Comparison of ENCODE assay signal across 8 cellular contexts in the genomic region with DNA sequence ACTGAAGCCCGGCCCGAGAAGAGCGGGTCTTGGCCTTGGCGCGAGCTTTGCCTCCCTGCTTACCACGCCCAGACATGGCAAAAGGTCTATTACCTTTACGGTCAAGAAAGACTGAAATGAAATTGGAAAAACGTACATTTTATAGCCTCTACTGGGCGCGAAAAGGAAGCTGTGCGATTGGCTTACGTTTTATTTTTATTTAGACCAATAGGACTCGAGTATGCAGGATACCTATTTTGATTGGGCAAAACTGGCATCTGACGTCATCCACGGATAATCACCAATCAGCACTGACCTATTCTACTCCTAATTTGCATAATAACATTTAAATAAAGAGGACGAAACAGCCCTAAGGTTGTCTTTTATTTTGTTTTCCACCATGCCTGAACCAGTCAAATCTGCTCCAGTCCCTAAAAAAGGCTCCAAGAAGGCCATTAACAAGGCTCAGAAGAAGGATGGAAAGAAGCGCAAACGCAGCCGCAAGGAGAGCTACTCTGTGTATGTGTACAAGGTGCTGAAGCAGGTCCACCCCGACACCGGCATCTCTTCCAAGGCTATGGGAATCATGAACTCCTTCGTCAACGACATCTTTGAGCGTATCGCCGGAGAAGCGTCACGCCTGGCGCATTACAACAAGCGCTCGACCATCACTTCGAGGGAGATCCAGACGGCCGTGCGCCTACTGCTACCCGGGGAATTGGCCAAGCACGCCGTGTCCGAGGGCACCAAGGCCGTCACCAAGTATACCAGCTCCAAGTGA.
DNase-seq lines count a peak whose midpoint lies in the region; ATAC-seq and TF ChIP-seq lines count a peak whose summit lies in the region.

No MANE protein-coding gene starts in this region.

- H3K4me3 ChIP-seq in HUES48 (ENCODE audit: low read depth, low read length) (peak overlapping the region; percentile 71), SK-N-MC (no peak overlapping the region), adipocyte (ENCODE audit: low read length) (peak overlapping the region; percentile 85), prostate gland (peak overlapping the region; percentile 15 to 29)

- H3K27ac ChIP-seq in HUES48 (ENCODE audit: low read depth, low read length) (peak overlapping the region; percentile 98), SK-N-MC (peak overlapping the region; percentile 28; the same call in 1 of the 2 replicates), prostate gland (peak overlapping the region; percentile 59 to 61)

- under 1% methylated on average over 38 of the region's 40 CpGs for WGBS in prostate gland

- in situ Hi-C loops in Caki2 (cut with HindIII; ENCODE audit: low pct_unique_long_range_greater_than_20kb, low sequenced_read_pairs) = no loop called here

- intact Hi-C loops in left cardiac atrium (cut with DNase I) = loop anchor here in 1 of 2 donors (10.0 kb wide), 1 partner anchor 80 kb away; a partner anchor contains a TSS
- intact Hi-C loops in prostate gland (cut with DNase I) = no loop called here

- TF ChIP-seq POLR2A in prostate gland (IDR thresholded peaks at IDR 0.05) = peak; percentile 73

- DNase-seq in Caki2 (ENCODE audit: low read depth) (peak; percentile 94), SK-N-MC (ENCODE audit: low read depth, low spot score) (no peak), adipocyte (ENCODE audit: low read depth) (peak; percentile 93), left cardiac atrium (peak; percentile 65), prostate gland (ENCODE audit: low spot score) (peak; percentile 87), NCI-H2107 treated with DMSO at 0.1 percent for 48 hours (lab: John Stamatoyannopoulos, UW; ENCODE audit: unreplicated experiment) (no peak)

- H3K36me3 ChIP-seq in HUES48 (ENCODE audit: control insufficient read depth, insufficient read depth, low read length) (no peaks in the 10 kb centered on the region), SK-N-MC (ENCODE audit: insufficient read depth, low read length) (no peaks in the 10 kb centered on the region), adipocyte (ENCODE audit: control insufficient read depth, insufficient read depth, low read length, severe bottlenecking) (no peaks in the 10 kb centered on the region), prostate gland (no peaks in the 10 kb centered on the region)

- peaks cover 20% of the 10 kb centered on the region for H3K4me1 ChIP-seq in HUES48 (ENCODE audit: control insufficient read depth, insufficient read depth, low read length)
- peaks cover 12% of the 10 kb centered on the region for H3K4me1 ChIP-seq in adipocyte (ENCODE audit: control insufficient read depth, insufficient read depth, low read length)
- H3K4me1 ChIP-seq in prostate gland (replicated peaks) = no peaks in the 10 kb centered on the region

- no peaks in the 10 kb centered on the region for H3K27me3 ChIP-seq in HUES48 (ENCODE audit: control insufficient read depth, insufficient read depth, low read length)
- H3K27me3 ChIP-seq in adipocyte (replicated peaks; ENCODE audit: control insufficient read depth, insufficient read depth, low read length) = no peaks in the 10 kb centered on the region
- no peaks in the 10 kb centered on the region for H3K27me3 ChIP-seq in prostate gland (replicated peaks; ENCODE audit: insufficient read depth)

- TF ChIP-seq CTCF in prostate gland (IDR thresholded peaks at IDR 0.05) = no peak

- peak overlapping the region; percentile 100 for H3K9ac ChIP-seq in HUES48 (ENCODE audit: low read depth, low read length)
- H3K9ac ChIP-seq in SK-N-MC (ENCODE audit: insufficient read length) = no peak overlapping the region
- no peak overlapping the region for H3K9ac ChIP-seq in adipocyte (ENCODE audit: low read length)

- ATAC-seq in GM21423 (IDR thresholded peaks at IDR 0.05; ENCODE audit: unreplicated experiment) (peak; percentile 55), left cardiac atrium (peak; percentile 87 to 88)

- no peaks in the 10 kb centered on the region for H3K9me3 ChIP-seq in HUES48 (ENCODE audit: control insufficient read depth, insufficient read depth, low read length)
- no peaks in the 10 kb centered on the region; the same call in 1 of the 2 replicates for H3K9me3 ChIP-seq in SK-N-MC (ENCODE audit: low read depth, low read length)
- no peaks in the 10 kb centered on the region for H3K9me3 ChIP-seq in adipocyte (ENCODE audit: control insufficient read depth, low read length)
- no peaks in the 10 kb centered on the region for H3K9me3 ChIP-seq in prostate gland

Comparison
In these comparisons a context has a peak if more than half of its experiments do, and no peak if none do; other contexts are left out.
1. DNase-seq: peak in Caki2 (single experiment), adipocyte (single experiment), left cardiac atrium (single experiment) and prostate gland (single experiment); none in SK-N-MC (single experiment) and NCI-H2107 treated with DMSO at 0.1 percent for 48 hours (single experiment).
2. H3K27ac ChIP-seq: peak in every context shown above with its lines; median percentile 98 in HUES48; 60 in prostate gland; 28 in SK-N-MC.